Comparison of ENCODE assay signal across 21 cellular contexts in genomic region chr6:37454420-37455125, GRCh38. TPM values are rescaled to one million over a fixed set of nuclear protein-coding genes. Genes with fewer than 3 reads are reported as not detected.
DNase-seq lines count a peak whose midpoint lies in the region; TF ChIP-seq lines count a peak whose summit lies in the region.
"Had no signal": no experiment of that assay in that cellular context is flagged by ENCODE, and none has a peak within 500 bp of the region (broad histone marks: within the 10 kb centered on the region; RNA-seq: fewer than 3 reads in every experiment).

No MANE protein-coding gene starts in this region.

- H3K36me3 ChIP-seq in MG63 (peaks cover 44% of the 10 kb centered on the region), esophagus squamous epithelium (peaks cover 0 to 98% (median 16%) of the 10 kb centered on the region in 3 donors)

- H3K4me1 ChIP-seq in esophagus squamous epithelium = peaks cover 0 to 21% (median 14%) of the 10 kb centered on the region in 3 donors

- peak overlapping the region in 1 of 4 donors; percentile 31 for H3K27ac ChIP-seq in esophagus squamous epithelium
- H3K27ac ChIP-seq: testis had no signal

- no peak overlapping the region for H3K4me3 ChIP-seq in MG63
- no peak overlapping the region for H3K4me3 ChIP-seq in astrocyte of the spinal cord (ENCODE audit: low read depth, low read length)
- no peak overlapping the region for H3K4me3 ChIP-seq in esophagus squamous epithelium
- H3K4me3 ChIP-seq: testis had no signal

- TF ChIP-seq POLR2A in esophagus squamous epithelium (IDR thresholded peaks at IDR 0.05) = no peak

- TF ChIP-seq CTCF in astrocyte of the spinal cord (IDR thresholded peaks at IDR 0.05; ENCODE audit: low read depth, low read length) (peak; percentile 5), esophagus squamous epithelium (IDR thresholded peaks at IDR 0.05) (no peak)

- H3K9me3 ChIP-seq in MG63 (no peaks in the 10 kb centered on the region), esophagus squamous epithelium (no peaks in the 10 kb centered on the region)
- H3K9me3 ChIP-seq: testis had no signal

- WGBS in esophagus squamous epithelium, 2 donors = 66 to 85% methylated on average over 7 of the region's 7 CpGs

- DNase-seq in EH (ENCODE audit: low read depth) = peak; percentile 24
- DNase-seq in MG63 = peak; percentile 80
- DNase-seq in astrocyte of the spinal cord (ENCODE audit: low read depth, low spot score) = peak; percentile 41
- DNase-seq in myocyte (ENCODE audit: low read depth) = peak; percentile 53
- no peak for DNase-seq in NCI-H526 treated with DMSO at 0.1 percent for 48 hours (lab: John Stamatoyannopoulos, UW)
- DNase-seq in esophagus squamous epithelium (lab: John Stamatoyannopoulos, UW) = no peak
- DNase-seq in NCI-H2171 treated with DMSO at 0.1 percent for 48 hours (lab: John Stamatoyannopoulos, UW) = no peak
- no peak for DNase-seq in UCSD-AML1 (lab: John Stamatoyannopoulos, UW; ENCODE audit: unreplicated experiment)
- DNase-seq: activated CD4-positive, alpha-beta T cell treated with anti-CD3 and anti-CD28 coated beads for 48 hours; activated T-cell treated with anti-CD3 and anti-CD28 coated beads, Interleukin-2, amount 50 U/mL, for 1 hour; C1 segment of cervical spinal cord; central memory CD4-positive, alpha-beta T cell; DMS53; endodermal cell; foreskin melanocyte; mammary epithelial cell; NCI-H2107; NK-92 treated with Interleukin-12 subunit alpha and Interleukin-12 subunit beta, amount 100 ng/mL, for 24 hours; stimulated activated CD4-positive, alpha-beta T cell treated with anti-CD3 and anti-CD28 coated beads, Interleukin-1b, Interleukin-23, amount 100 ng/mL, for 48 hours; T-helper 9 cell; testis had no signal

- in situ Hi-C loops in astrocyte of the spinal cord (cut with HindIII; ENCODE audit: low sequenced_read_pairs) = no loop called here

- intact Hi-C loops in esophagus squamous epithelium (cut with DNase I) = no loop called here

- H3K27me3 ChIP-seq in MG63 = no peaks in the 10 kb centered on the region
- H3K27me3 ChIP-seq in esophagus squamous epithelium = no peaks in the 10 kb centered on the region
- H3K27me3 ChIP-seq: testis had no signal

RNA-seq across cellular contexts. Expression of gene CMTR1, which starts 21.6 kb away (rescaled TPM):
- 30.3 and 33.8 TPM in 2 replicates for total RNA-seq in MG63 (2014; rRNA removed; shearing (Covaris generic); ENCODE audit: low replicate concordance)
- 34.0 and 35.1 TPM in 2 replicates for total RNA-seq in myocyte
- 34.5 TPM for polyA plus RNA-seq in myocyte (2012)
- 10 to 100 TPM; 15.2 to 30.5 (median 20.5) TPM for total RNA-seq in esophagus squamous epithelium

RNA-seq across cellular contexts. Expression of gene CCDC167, which starts 45.1 kb away (rescaled TPM):
- total RNA-seq in MG63 (2014; rRNA removed; shearing (Covaris generic); ENCODE audit: low replicate concordance) = 30.6 and 71.3 TPM in 2 replicates
- total RNA-seq in myocyte (42.4 and 45.9 TPM in 2 replicates), esophagus squamous epithelium (10 to 100 TPM; 16.4 to 77.8 (median 41.6) TPM)
- polyA plus RNA-seq in myocyte (2012) = 56.6 TPM

Comparison
In these comparisons a context has a peak if more than half of its experiments do, and no peak if none do; other contexts are left out.
1. DNase-seq: peak in EH (single experiment), MG63 (single experiment), astrocyte of the spinal cord (single experiment) and myocyte (single experiment); none in NCI-H526 treated with DMSO at 0.1 percent for 48 hours (single experiment), esophagus squamous epithelium (single experiment), NCI-H2171 treated with DMSO at 0.1 percent for 48 hours (single experiment) and UCSD-AML1 (single experiment).